31 cellular contexts compared by ENCODE assay signal in genomic region chr5:9564752-9565151, GRCh38. TPM values are rescaled to one million over a fixed set of nuclear protein-coding genes. Genes with fewer than 3 reads are reported as not detected.
"Had no signal": no experiment of that assay in that cellular context is flagged by ENCODE, and none has a peak within 500 bp of the region (broad histone marks: within the 10 kb centered on the region; RNA-seq: fewer than 3 reads in every experiment).

No MANE protein-coding gene starts in this region.

- H3K36me3 ChIP-seq: breast epithelium had no signal

- H3K4me1 ChIP-seq: body of pancreas, breast epithelium had no signal

- ATAC-seq: activated CD8-positive, alpha-beta T cell treated with anti-CD3 and anti-CD28 coated beads for 36 hours; activated T-cell treated with anti-CD3 and anti-CD28 coated beads, Interleukin-2, amount 50 U/mL, for 72 hours; activated T-helper 17 cell treated with anti-CD3 and anti-CD28 coated beads, Interleukin-2, amount 50 U/mL, for 72 hours; body of pancreas had no signal

- H3K9ac ChIP-seq: KMS-11 had no signal

- H3K27ac ChIP-seq: body of pancreas, breast epithelium, KMS-11 had no signal

- H3K4me2 ChIP-seq: KMS-11 had no signal

- DNase-seq: activated CD4-positive, alpha-beta T cell treated with anti-CD3 and anti-CD28 coated beads, Interleukin-2, amount 10 ng/mL, durations not matched to agents 24 days and 14 days; activated CD4-positive, alpha-beta T cell treated with anti-CD3 and anti-CD28 coated beads, Interleukin-2, amount 50 U/mL, for 4 hours; activated CD8-positive, alpha-beta T cell treated with anti-CD3 and anti-CD28 coated beads for 36 hours; activated effector memory CD4-positive, alpha-beta T cell treated with anti-CD3 and anti-CD28 coated beads, Interleukin-2, amount 50 U/mL, for 16 hours; activated naive CD4-positive, alpha-beta T cell; activated naive CD4-positive, alpha-beta T cell treated with anti-CD3 and anti-CD28 coated beads, Interleukin-2, amount 50 U/mL, for 16 hours; activated naive CD8-positive, alpha-beta T cell treated with anti-CD3 and anti-CD28 coated beads for 36 hours; activated T-cell treated with anti-CD3 and anti-CD28 coated beads, Interleukin-2, amount 50 U/mL, for 1 hour; activated T-cell treated with anti-CD3 and anti-CD28 coated beads, Interleukin-2, amount 50 U/mL, for 72 hours; body of pancreas; MM.1S; NCI-H1105 treated with DMSO at 0.1 percent for 48 hours; NCI-H1436; NCI-H1694; NCI-H1930; NCI-H2081 treated with DMSO at 0.1 percent for 48 hours; NCI-H226; NCI-H446 treated with DMSO at 0.1 percent for 48 hours; NCI-H524; NCI-H69; NCI-H82; Right ventricle myocardium superior; SW 1271; T-helper 1 cell; T-helper 2 cell; T-helper 9 cell had no signal

- H3K4me3 ChIP-seq: body of pancreas, breast epithelium had no signal

- H3K9me3 ChIP-seq: body of pancreas, breast epithelium had no signal

- H3K27me3 ChIP-seq: body of pancreas, breast epithelium had no signal

RNA-seq across cellular contexts. Expression of gene SEMA5A, which starts 18.9 kb away (rescaled TPM):
- total RNA-seq: activated CD4-positive, alpha-beta T cell treated with anti-CD3 and anti-CD28 coated beads, Interleukin-2, amount 10 ng/mL, durations not matched to agents 24 days and 14 days; activated CD8-positive, alpha-beta memory T cell treated with anti-CD3 and anti-CD28 coated beads for 36 hours; activated CD8-positive, alpha-beta T cell treated with anti-CD3 and anti-CD28 coated beads for 36 hours; activated naive CD8-positive, alpha-beta T cell treated with anti-CD3 and anti-CD28 coated beads for 36 hours; activated T-helper 17 cell treated with anti-CD3 and anti-CD28 coated beads, Interleukin-2, amount 50 U/mL, for 72 hours; OCI-LY7 had no signal
